Comparison of ENCODE assay signal across 26 cellular contexts in the genomic region with DNA sequence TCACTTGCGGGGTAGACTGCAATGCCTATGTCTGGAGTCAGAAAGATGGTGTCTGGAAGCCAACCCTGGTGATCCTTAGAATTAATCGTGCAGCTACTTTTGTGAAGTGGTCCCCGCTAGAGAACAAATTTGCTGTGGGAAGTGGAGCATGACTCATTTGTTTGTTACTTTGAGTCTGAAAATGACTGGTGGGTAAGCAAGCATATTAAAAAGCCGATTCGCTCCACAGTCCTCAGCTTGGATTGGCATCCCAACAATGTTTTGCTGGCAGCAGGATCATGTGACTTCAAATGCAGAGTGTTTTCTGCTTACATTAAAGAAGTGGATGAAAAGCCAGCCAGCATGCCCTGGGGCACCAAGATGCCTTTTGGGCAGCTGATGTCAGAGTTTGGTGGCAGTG. TPM values are rescaled to one million over a fixed set of nuclear protein-coding genes. Genes with fewer than 3 reads are reported as not detected.
DNase-seq lines count a peak whose midpoint lies in the region; TF ChIP-seq lines count a peak whose summit lies in the region.
"Had no signal": no experiment of that assay in that cellular context is flagged by ENCODE, and none has a peak within 500 bp of the region (broad histone marks: within the 10 kb centered on the region; RNA-seq: fewer than 3 reads in every experiment).

No MANE protein-coding gene starts in this region.

- H3K18ac ChIP-seq in neuronal stem cell (ENCODE audit: low read length): no peak overlapping the region

- CTCF ChIA-PET in RWPE1 (lab: Yijun Ruan, JAX): interaction anchor here (1.2 kb wide), 1 partner anchor 10 kb away, joined by 3 read pairs; no protein-coding TSS in a partner anchor

- H3K4me2 ChIP-seq in smooth muscle cell: peak overlapping the region; percentile 16
- H3K4me2 ChIP-seq in neuronal stem cell (ENCODE audit: insufficient read depth, low read length, poor library complexity, severe bottlenecking): no peak overlapping the region
- H3K4me2 ChIP-seq: PC-9 had no signal

- H3F3A ChIP-seq in smooth muscle cell (ENCODE audit: low read depth): no peaks in the 10 kb centered on the region

- no peak overlapping the region for H3K14ac ChIP-seq in neuronal stem cell (ENCODE audit: low read length)

- no peak overlapping the region for H2BK15ac ChIP-seq in neuronal stem cell (ENCODE audit: low read length)

- no peaks in the 10 kb centered on the region for H4K20me1 ChIP-seq in smooth muscle cell (ENCODE audit: low read depth)

- TF ChIP-seq CTCF in smooth muscle cell (IDR thresholded peaks at IDR 0.05; ENCODE audit: borderline replicate concordance, insufficient read depth, poor library complexity, severe bottlenecking) (no peak), RWPE1 (conservative IDR thresholded peaks at IDR 0.05; ENCODE audit: low read depth) (no peak)

- no peak overlapping the region for H2BK5ac ChIP-seq in neuronal stem cell (ENCODE audit: low read length)

- POLR2A ChIA-PET in RWPE1 (lab: Yijun Ruan, JAX; ENCODE audit: low non-redundant PET): no interaction called here

- no peaks in the 10 kb centered on the region for H3K79me1 ChIP-seq in neuronal stem cell (ENCODE audit: low read depth, low read length)

- H3K23ac ChIP-seq in neuronal stem cell (ENCODE audit: low read depth, low read length, poor library complexity): no peak overlapping the region

- H4K91ac ChIP-seq in neuronal stem cell (ENCODE audit: low read depth, low read length, poor library complexity): no peak overlapping the region

- H3K27me3 ChIP-seq in smooth muscle cell (ENCODE audit: low read depth) (no peaks in the 10 kb centered on the region), neuronal stem cell (ENCODE audit: control insufficient read depth in 3 of 3, insufficient read depth in 3 of 3, low read depth in 1 of 3, low read length in 3 of 3) (no peaks in the 10 kb centered on the region)

- H3K9me3 ChIP-seq in smooth muscle cell (replicated peaks; ENCODE audit: low read depth) (no peaks in the 10 kb centered on the region), neuronal stem cell (replicated peaks in 1 of 2; ENCODE audit: control insufficient read depth in 2 of 2, insufficient read depth in 1 of 2, low read depth in 1 of 2, low read length in 2 of 2) (peaks cover 2 to 22% of the 10 kb centered on the region in 2 donors)

- no peak overlapping the region for H4K8ac ChIP-seq in neuronal stem cell (ENCODE audit: low read depth, low read length)

- no peaks in the 10 kb centered on the region for H3K4me1 ChIP-seq in smooth muscle cell (ENCODE audit: low read depth)
- H3K4me1 ChIP-seq in neuronal stem cell (ENCODE audit: control insufficient read depth in 2 of 2, insufficient read depth in 1 of 2, low read depth in 1 of 2, low read length in 2 of 2): no peaks in the 10 kb centered on the region

- no peak overlapping the region for H3K4ac ChIP-seq in neuronal stem cell (ENCODE audit: low read length)

- 49% methylated on average over 5 of the region's 5 CpGs for WGBS in smooth muscle cell (ENCODE audit: low lambda C conversion rate)
- no CpG with 5 or more reads among the region's 5 CpGs for WGBS in neuronal stem cell (ENCODE audit: extremely low coverage in 2 of 2, insufficient read length in 2 of 2, insufficient replicate concordance in 1 of 2), 2 donors

- in situ Hi-C loops in Caki2 (cut with HindIII; ENCODE audit: low pct_unique_long_range_greater_than_20kb, low sequenced_read_pairs): no loop called here

- H3K27ac ChIP-seq in smooth muscle cell (ENCODE audit: low read depth) (peak overlapping the region; percentile 36), neuronal stem cell (replicated peaks; ENCODE audit: low read length) (no peak overlapping the region), RWPE1 (no peak overlapping the region)
- H3K27ac ChIP-seq: PC-9 had no signal

- H3K4me3 ChIP-seq in smooth muscle cell (no peak overlapping the region), neuronal stem cell (ENCODE audit: low read length in 2 of 2) (no peak overlapping the region)
- H3K4me3 ChIP-seq: K562, PC-9 had no signal

- H2AFZ ChIP-seq in smooth muscle cell (ENCODE audit: low read depth) (no peak overlapping the region), neuronal stem cell (ENCODE audit: low read length) (no peak overlapping the region)
- H2AFZ ChIP-seq: PC-9 had no signal

- no peak overlapping the region for H3K9ac ChIP-seq in smooth muscle cell (ENCODE audit: low read depth)
- no peak overlapping the region for H3K9ac ChIP-seq in neuronal stem cell (ENCODE audit: low read depth, low read length, poor library complexity)

- no peaks in the 10 kb centered on the region for H3K79me2 ChIP-seq in smooth muscle cell (ENCODE audit: low read depth)

- H2BK120ac ChIP-seq in neuronal stem cell (ENCODE audit: low read depth, low read length): no peak overlapping the region

- H2BK12ac ChIP-seq in neuronal stem cell (ENCODE audit: low read length): no peak overlapping the region

- DNase-seq in Caki2 (ENCODE audit: low read depth) (peak; percentile 6), RPMI7951 (ENCODE audit: low read depth) (peak; percentile 26), left kidney (ENCODE audit: low read depth, low spot score) (peak; percentile 56), smooth muscle cell (lab: John Stamatoyannopoulos, UW; ENCODE audit: unreplicated experiment) (no peak), anterior cingulate cortex (lab: John Stamatoyannopoulos, UW) (no peak), neuronal stem cell (ENCODE audit: low spot score) (no peak), RWPE1 (ENCODE audit: low spot score) (no peak)
- DNase-seq: 8988T; H7; Kasumi-1; MV-4-11; NCI-H1105 treated with DMSO at 0.1 percent for 48 hours; NCI-H2029; NCI-H446; NCI-H524 treated with DMSO at 0.1 percent for 48 hours; NCI-H774; NK-92 treated with Interleukin-12 subunit alpha and Interleukin-12 subunit beta, amount 100 ng/mL, for 24 hours; PC-9; RPMI8226; SHP77 had no signal

- H3K36me3 ChIP-seq in smooth muscle cell (ENCODE audit: low read depth) (no peaks in the 10 kb centered on the region), neuronal stem cell (replicated peaks in 1 of 2; ENCODE audit: control insufficient read depth in 2 of 2, insufficient read depth in 2 of 2, low read length in 2 of 2) (no peaks in the 10 kb centered on the region)

- H2AK5ac ChIP-seq in neuronal stem cell (ENCODE audit: low read depth, low read length): no peak overlapping the region

RNA-seq across cellular contexts. Expression of a gene that starts 9.5 kb away (rescaled TPM):
- not detected in 2 replicates for total RNA-seq in Caki2 (2014; rRNA removed; shearing (Covaris generic); ENCODE audit: low replicate concordance)
- not detected in 2 replicates for total RNA-seq in RPMI7951 (2014; rRNA removed; shearing (Covaris generic))
- 0.09 and 0.27 TPM in 2 replicates for total RNA-seq in smooth muscle cell
- 0.21 TPM in 1 of 2 replicates, not detected in the other for polyA plus RNA-seq in smooth muscle cell
- polyA plus RNA-seq in neuronal stem cell (2013, experiment 1 of 2): not detected
- not detected for polyA plus RNA-seq in neuronal stem cell (2013, experiment 2 of 2)
- total RNA-seq: G401, HT-29, K562, MCF 10A, PC-9, SK-MEL-5 had no signal
- polyA plus RNA-seq: BJ had no signal

RNA-seq across cellular contexts. Expression of a gene that starts 40.3 kb away (rescaled TPM):
- total RNA-seq in Caki2 (2014; rRNA removed; shearing (Covaris generic); ENCODE audit: low replicate concordance): not detected in 2 replicates
- total RNA-seq in RPMI7951 (2014; rRNA removed; shearing (Covaris generic)): not detected in 2 replicates
- 0.09 TPM in 2 replicates for total RNA-seq in smooth muscle cell
- polyA plus RNA-seq in smooth muscle cell: not detected in 2 replicates
- polyA plus RNA-seq in neuronal stem cell (2013, experiment 1 of 2): 0.03 TPM
- polyA plus RNA-seq in neuronal stem cell (2013, experiment 2 of 2): not detected
- total RNA-seq: G401, HT-29, MCF 10A had no signal
- polyA plus RNA-seq: BJ had no signal

RNA-seq across cellular contexts. Expression of a gene that starts 41.6 kb away (rescaled TPM):
- 10.0 and 15.9 TPM in 2 replicates for total RNA-seq in Caki2 (2014; rRNA removed; shearing (Covaris generic); ENCODE audit: low replicate concordance)
- total RNA-seq in RPMI7951 (2014; rRNA removed; shearing (Covaris generic)): 11.4 and 16.4 TPM in 2 replicates
- total RNA-seq in smooth muscle cell: 9.2 and 17.9 TPM in 2 replicates
- 5.6 and 9.1 TPM in 2 replicates for polyA plus RNA-seq in smooth muscle cell
- 9.4 TPM for polyA plus RNA-seq in neuronal stem cell (2013, experiment 1 of 2)
- polyA plus RNA-seq in neuronal stem cell (2013, experiment 2 of 2): 9.5 TPM

Comparison
In these comparisons a context has a peak if more than half of its experiments do, and no peak if none do; other contexts are left out.
1. DNase-seq: peak in Caki2 (single experiment), RPMI7951 (single experiment) and left kidney (single experiment); none in smooth muscle cell (single experiment), anterior cingulate cortex (0 of 58), neuronal stem cell (single experiment) and RWPE1 (single experiment).